8 cellular contexts compared by ENCODE assay signal in the genomic region with DNA sequence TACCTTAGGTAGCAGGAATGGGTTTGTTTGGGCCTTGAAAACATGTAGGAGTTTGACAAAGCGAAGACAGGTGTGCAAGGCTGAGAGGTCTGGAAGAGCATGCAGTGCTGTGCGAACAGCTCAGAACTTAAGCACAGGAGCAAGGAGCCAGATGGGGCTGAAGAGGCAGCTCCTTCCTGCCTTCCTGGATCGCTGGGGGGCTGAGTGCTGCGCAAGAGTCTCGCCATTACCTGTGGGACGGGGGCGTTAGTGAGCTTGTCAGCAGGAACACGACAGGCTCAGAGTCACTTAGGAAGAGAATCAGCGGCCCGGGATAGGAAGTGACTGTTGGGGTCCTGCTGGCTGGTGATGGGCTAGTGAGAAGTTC. TPM values are rescaled to one million over a fixed set of nuclear protein-coding genes. Genes with fewer than 3 reads are reported as not detected.
DNase-seq lines count a peak whose midpoint lies in the region; ATAC-seq and TF ChIP-seq lines count a peak whose summit lies in the region.

No MANE protein-coding gene starts in this region.

- H3K9me3 ChIP-seq in CD4-positive, alpha-beta memory T cell (ENCODE audit: control insufficient read depth in 1 of 2, low read length in 2 of 2): no peaks in the 10 kb centered on the region
- no peaks in the 10 kb centered on the region for H3K9me3 ChIP-seq in iPS-18a (ENCODE audit: control insufficient read depth, low read depth, low read length)

- intact Hi-C loops in CD4-positive, alpha-beta memory T cell (cut with micrococcal nuclease): loop anchor here (1.0 to 10.0 kb wide), 5 partner anchors 10 to 344 kb away; a partner anchor contains a TSS
- intact Hi-C loops in posterior vena cava (cut with DNase I): no loop called here

- no peak for TF ChIP-seq CTCF in GM13977 (IDR thresholded peaks at IDR 0.05; ENCODE audit: extremely low read depth, insufficient read depth, missing control alignments)

- H3K36me3 ChIP-seq in CD4-positive, alpha-beta memory T cell (ENCODE audit: insufficient read depth, low read length): no peaks in the 10 kb centered on the region
- peaks cover 8% of the 10 kb centered on the region for H3K36me3 ChIP-seq in iPS-18a (ENCODE audit: control insufficient read depth, low read depth, low read length)

- peak; percentile 10 for ATAC-seq in HG02852 (IDR thresholded peaks at IDR 0.05; ENCODE audit: unreplicated experiment)
- peak; percentile 22 to 26 for ATAC-seq in stimulated activated naive B cell treated with anti-CD40 and anti-IgM and Interleukin-4, amounts not matched to agents 10 μg/mL and 1 μg/mL and 100 μg/mL, for 72 hours (replicated peaks)

- in situ Hi-C loops in GM13977 (cut with MboI; ENCODE audit: low pct_unique_long_range_greater_than_20kb, low sequenced_read_pairs, unreplicated experiment): loop anchor here (25.0 kb wide), 1 partner anchor 786 kb away; a partner anchor contains a TSS

- peaks cover 25 to 42% (median 33%) of the 10 kb centered on the region in 4 donors for H3K4me1 Mint-ChIP-seq in CD4-positive, alpha-beta memory T cell
- H3K4me1 Mint-ChIP-seq in activated naive CD8-positive, alpha-beta T cell (ENCODE audit: low read depth): peaks cover 34% of the 10 kb centered on the region
- peaks cover 30 to 42% of the 10 kb centered on the region in 2 donors for H3K4me1 Mint-ChIP-seq in stimulated activated naive B cell treated with anti-CD40 and anti-IgM and Interleukin-4, amounts not matched to agents 10 μg/mL and 1 μg/mL and 100 μg/mL, for 72 hours

- POLR2A ChIA-PET in CD4-positive, alpha-beta memory T cell (lab: Charles Lee; ENCODE audit: partially characterized antibody): interaction anchor here (0.5 to 4.4 kb wide), 9 partner anchors 9 to 1008 kb away, joined by 3 to 45 read pairs (median 9); a partner anchor contains a TSS

- H3K4me3 Mint-ChIP-seq in CD4-positive, alpha-beta memory T cell: peak overlapping the region; percentile 84 to 95 (median 93)
- H3K4me3 Mint-ChIP-seq in activated naive CD8-positive, alpha-beta T cell: peak overlapping the region; percentile 94
- H3K4me3 Mint-ChIP-seq in stimulated activated naive B cell treated with anti-CD40 and anti-IgM and Interleukin-4, amounts not matched to agents 10 μg/mL and 1 μg/mL and 100 μg/mL, for 72 hours: peak overlapping the region; percentile 89 to 92

- peak overlapping the region; percentile 76 to 86 for H3K4me3 ChIP-seq in CD4-positive, alpha-beta memory T cell (ENCODE audit: low read length in 2 of 2)
- peak overlapping the region; percentile 93 for H3K4me3 ChIP-seq in iPS-18a (ENCODE audit: low read length)

- peaks cover 33% of the 10 kb centered on the region for H3K4me1 ChIP-seq in CD4-positive, alpha-beta memory T cell (ENCODE audit: insufficient read depth, low read length)
- H3K4me1 ChIP-seq in iPS-18a (ENCODE audit: control insufficient read depth, low read depth, low read length): peaks cover 14% of the 10 kb centered on the region

- peak overlapping the region; percentile 76 for H3K9ac ChIP-seq in iPS-18a (ENCODE audit: low read length)

- H3K27me3 Mint-ChIP-seq in CD4-positive, alpha-beta memory T cell: no peaks in the 10 kb centered on the region
- H3K27me3 Mint-ChIP-seq in activated naive CD8-positive, alpha-beta T cell: no peaks in the 10 kb centered on the region
- no peaks in the 10 kb centered on the region for H3K27me3 Mint-ChIP-seq in stimulated activated naive B cell treated with anti-CD40 and anti-IgM and Interleukin-4, amounts not matched to agents 10 μg/mL and 1 μg/mL and 100 μg/mL, for 72 hours

- no peak for DNase-seq in CD4-positive, alpha-beta memory T cell
- no peak for DNase-seq in stimulated activated naive B cell treated with anti-CD40 and anti-IgM and Interleukin-4, amounts not matched to agents 10 μg/mL and 1 μg/mL and 100 μg/mL, for 72 hours
- no peak for DNase-seq in GM13977 (ENCODE audit: low spot score)
- DNase-seq in posterior vena cava (ENCODE audit: low spot score): no peak
- no peak for DNase-seq in SKM-1 (lab: John Stamatoyannopoulos, UW; ENCODE audit: unreplicated experiment)

- no peaks in the 10 kb centered on the region for H3K27me3 ChIP-seq in CD4-positive, alpha-beta memory T cell (ENCODE audit: insufficient read depth, low read length)
- no peaks in the 10 kb centered on the region for H3K27me3 ChIP-seq in iPS-18a (ENCODE audit: control insufficient read depth, insufficient read depth, low read length)

- H3K9me3 Mint-ChIP-seq in CD4-positive, alpha-beta memory T cell: no peaks in the 10 kb centered on the region
- no peaks in the 10 kb centered on the region for H3K9me3 Mint-ChIP-seq in activated naive CD8-positive, alpha-beta T cell (ENCODE audit: low read depth)
- no peaks in the 10 kb centered on the region for H3K9me3 Mint-ChIP-seq in stimulated activated naive B cell treated with anti-CD40 and anti-IgM and Interleukin-4, amounts not matched to agents 10 μg/mL and 1 μg/mL and 100 μg/mL, for 72 hours

- CTCF ChIA-PET in CD4-positive, alpha-beta memory T cell (lab: Charles Lee; ENCODE audit: partially characterized antibody): interaction anchor here (0.6 to 4.6 kb wide), 15 partner anchors 10 to 859 kb away, joined by 3 to 62 read pairs (median 8); a partner anchor contains a TSS

- peaks cover 3 to 10% of the 10 kb centered on the region in 2 donors for H3K36me3 Mint-ChIP-seq in CD4-positive, alpha-beta memory T cell
- peaks cover 13% of the 10 kb centered on the region for H3K36me3 Mint-ChIP-seq in activated naive CD8-positive, alpha-beta T cell
- peaks cover 23 to 36% of the 10 kb centered on the region in 2 donors for H3K36me3 Mint-ChIP-seq in stimulated activated naive B cell treated with anti-CD40 and anti-IgM and Interleukin-4, amounts not matched to agents 10 μg/mL and 1 μg/mL and 100 μg/mL, for 72 hours

- H3K27ac Mint-ChIP-seq in CD4-positive, alpha-beta memory T cell: peak overlapping the region; percentile 89 to 97 (median 94)
- peak overlapping the region; percentile 90 for H3K27ac Mint-ChIP-seq in activated naive CD8-positive, alpha-beta T cell
- H3K27ac Mint-ChIP-seq in stimulated activated naive B cell treated with anti-CD40 and anti-IgM and Interleukin-4, amounts not matched to agents 10 μg/mL and 1 μg/mL and 100 μg/mL, for 72 hours: peak overlapping the region; percentile 94

- H3K27ac ChIP-seq in CD4-positive, alpha-beta memory T cell (ENCODE audit: low read depth, low read length): peak overlapping the region; percentile 74
- no peak overlapping the region for H3K27ac ChIP-seq in iPS-18a (ENCODE audit: low read length)

RNA-seq across cellular contexts. Expression of a gene that starts 0.5 kb away (rescaled TPM):
- total RNA-seq in CD4-positive, alpha-beta memory T cell: 10 to 100 TPM; 11.8 to 13.3 TPM
- polyA plus RNA-seq in CD4-positive, alpha-beta memory T cell: 1 to 10 TPM; 1.7 to 4.4 TPM
- total RNA-seq in posterior vena cava: 1 to 10 TPM; 2.9 to 3.8 TPM

RNA-seq across cellular contexts. Expression of a gene that starts 9.2 kb away (rescaled TPM):
- 1 to 10 TPM; 7.2 to 7.8 TPM for total RNA-seq in CD4-positive, alpha-beta memory T cell
- polyA plus RNA-seq in CD4-positive, alpha-beta memory T cell: 1 to 10 TPM; 3.6 to 4.0 TPM
- total RNA-seq in posterior vena cava: 1 to 10 TPM; 3.5 to 5.4 TPM

RNA-seq across cellular contexts. Expression of a gene that starts 56.2 kb away (rescaled TPM):
- total RNA-seq in CD4-positive, alpha-beta memory T cell: 100 to 1,000 TPM; 140 to 143 TPM
- polyA plus RNA-seq in CD4-positive, alpha-beta memory T cell: 10 to 100 TPM; 45.5 to 85.3 TPM
- total RNA-seq in posterior vena cava: 10 to 100 TPM; 64.0 to 65.5 TPM
